In the genomic region with DNA sequence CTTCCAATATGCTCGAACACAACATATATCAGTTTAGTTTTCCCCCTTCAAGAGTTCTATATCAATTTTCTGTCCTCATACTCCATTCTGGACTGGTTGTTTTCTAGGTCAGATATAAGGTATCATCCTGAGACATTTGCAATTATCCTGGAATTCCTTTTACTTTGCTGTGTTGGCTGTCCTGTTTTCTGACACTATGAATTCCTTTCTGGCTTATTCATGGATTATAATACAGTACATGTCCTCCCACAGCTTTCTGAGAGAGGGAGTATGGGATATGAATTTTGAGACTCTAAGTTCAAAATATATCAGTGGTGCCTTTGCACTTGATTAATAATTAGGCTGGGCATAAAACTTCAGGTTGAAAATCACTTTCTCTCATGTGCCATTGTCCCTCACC, we compare ENCODE assay signal across 23 cellular contexts. TPM values are rescaled to one million over a fixed set of nuclear protein-coding genes. Genes with fewer than 3 reads are reported as not detected.
DNase-seq lines count a peak whose midpoint lies in the region; ATAC-seq, FAIRE-seq and TF ChIP-seq lines count a peak whose summit lies in the region.
"Had no signal": no experiment of that assay in that cellular context is flagged by ENCODE, and none has a peak within 500 bp of the region (broad histone marks: within the 10 kb centered on the region; RNA-seq: fewer than 3 reads in every experiment).

No MANE protein-coding gene starts in this region.

- CTCF ChIA-PET in mammary epithelial cell (lab: Charles Lee; ENCODE audit: low non-redundant PET) (interaction anchor here (0.7 kb wide), 1 partner anchor 356 kb away, joined by 3 read pairs; no protein-coding TSS in a partner anchor), GM12878 (lab: Yijun Ruan, JAX) (interaction anchor here (0.7 to 1.0 kb wide), 3 partner anchors 9 to 12 kb away, joined by 3 to 4 read pairs (median 4); no protein-coding TSS in a partner anchor)

- no TSS peak for BruUV-seq in mammary epithelial cell (replicated peaks; lab: Mats Ljungman, UMichigan)
- BruUV-seq in GM12878 (replicated peaks; lab: Mats Ljungman, UMichigan), result TSS peak; percentile 26

- H3K4me1 ChIP-seq in mammary epithelial cell (ENCODE audit: insufficient read depth, low read length), result peaks cover 7% of the 10 kb centered on the region
- H3K4me1 ChIP-seq in breast epithelium, result no peaks in the 10 kb centered on the region
- peaks cover 7% of the 10 kb centered on the region; the same call in 1 of the 2 replicates for H3K4me1 ChIP-seq in GM12878 (ENCODE audit: control insufficient read depth, insufficient read depth, low read length)
- H3K4me1 ChIP-seq in keratinocyte (ENCODE audit: control insufficient read depth, extremely low read depth, insufficient read depth, low read length), result peaks cover 7% of the 10 kb centered on the region

- intact Hi-C loops in mammary epithelial cell (cut with micrococcal nuclease), result no loop called here
- intact Hi-C loops in breast epithelium (cut with DNase I; ENCODE audit: low total_unique reads), result no loop called here
- intact Hi-C loops in GM12878 (cut with micrococcal nuclease; ENCODE audit: unreplicated experiment), result no loop called here

- FAIRE-seq in GM12878 (lab: Jason Lieb, UNC) (no peak), keratinocyte (lab: Jason Lieb, UNC) (no peak)
- FAIRE-seq: K562 had no signal

- H3K4me3 Mint-ChIP-seq in type B pancreatic cell, result no peak overlapping the region
- H3K4me3 Mint-ChIP-seq: stimulated activated effector memory CD8-positive, alpha-beta T cell treated with anti-CD3 and anti-CD28 coated beads, Interleukin-12 subunit alpha, Interleukin-12 subunit beta, amount 100 ng/mL, for 72 hours; T-helper 1 cell treated with Interleukin-12 subunit alpha and Interleukin-12 subunit beta and Interleukin-4 antibody, amounts not matched to agents 30 μg/mL and 1 μg/mL, for 36 hours had no signal

- TF ChIP-seq RAD21 in GM12878 (IDR thresholded peaks at IDR 0.05; ENCODE audit: insufficient read depth, low read depth, low read length), result no peak

- H3K27ac ChIP-seq in mammary epithelial cell (ENCODE audit: insufficient read depth, low read depth, low read length) (no peak overlapping the region), breast epithelium (no peak overlapping the region), GM12878 (ENCODE audit: control insufficient read depth, insufficient read depth) (no peak overlapping the region), keratinocyte (ENCODE audit: control insufficient read depth, insufficient read depth, low read length) (no peak overlapping the region)
- H3K27ac ChIP-seq: 22Rv1, epithelial cell of prostate, heart right ventricle had no signal

- no peaks in the 10 kb centered on the region for H3K27me3 Mint-ChIP-seq in type B pancreatic cell

- TF ChIP-seq POLR2A in breast epithelium (IDR thresholded peaks at IDR 0.05) (no peak), GM12878 (IDR thresholded peaks at IDR 0.05; ENCODE audit: low read depth, low read length) (no peak)

- 95% methylated on average over 1 of the region's 1 CpG for WGBS in mammary epithelial cell (ENCODE audit: low coverage, missing lambda C conversion rate)
- WGBS in GM12878 (ENCODE audit: insufficient coverage, insufficient replicate concordance, low lambda C conversion rate, missing lambda C conversion rate), result 100% methylated on average over 1 of the region's 1 CpG

- POLR2A ChIA-PET in GM12878 (lab: Charles Lee), result interaction anchor here (0.5 to 1.4 kb wide), 2 partner anchors 9 to 13 kb away, joined by 3 to 4 read pairs; no protein-coding TSS in a partner anchor

- no peaks in the 10 kb centered on the region for H3K79me2 ChIP-seq in mammary epithelial cell (ENCODE audit: insufficient read depth, low read length)
- H3K79me2 ChIP-seq in GM12878 (ENCODE audit: control insufficient read depth, insufficient read depth, low read length), result no peaks in the 10 kb centered on the region
- H3K79me2 ChIP-seq in keratinocyte (ENCODE audit: control insufficient read depth, insufficient read depth, low read length), result no peaks in the 10 kb centered on the region

- H3K36me3 ChIP-seq in mammary epithelial cell (ENCODE audit: insufficient read depth, low read length) (no peaks in the 10 kb centered on the region), breast epithelium (no peaks in the 10 kb centered on the region), GM12878 (ENCODE audit: control insufficient read depth in 2 of 2, insufficient read depth in 2 of 2, low read length in 1 of 2) (peaks cover 3 to 6% of the 10 kb centered on the region in 2 experiments; a peak in 3 of 4 replicates), keratinocyte (ENCODE audit: control insufficient read depth in 2 of 2, extremely low read depth in 1 of 2, insufficient read depth in 2 of 2, low read length in 2 of 2) (no peaks in the 10 kb centered on the region)

- RAD21 ChIA-PET in GM12878 (lab: Charles Lee; ENCODE audit: unreplicated experiment), result no interaction called here

- TF ChIP-seq EP300 in GM12878 (IDR thresholded peaks at IDR 0.05; ENCODE audit: borderline replicate concordance in 1 of 2, control insufficient read depth in 1 of 2, low read depth in 2 of 2, low read length in 2 of 2), result no peak

- H3K4me1 Mint-ChIP-seq in type B pancreatic cell (ENCODE audit: unreplicated experiment), result no peaks in the 10 kb centered on the region

- H3K27me3 ChIP-seq in mammary epithelial cell (ENCODE audit: insufficient read depth, low read length), result no peaks in the 10 kb centered on the region
- H3K27me3 ChIP-seq in breast epithelium, result no peaks in the 10 kb centered on the region
- H3K27me3 ChIP-seq in GM12878 (replicated peaks in 1 of 2; ENCODE audit: control insufficient read depth in 2 of 2, insufficient read depth in 2 of 2, low read length in 1 of 2), result no peaks in the 10 kb centered on the region
- no peaks in the 10 kb centered on the region for H3K27me3 ChIP-seq in keratinocyte (ENCODE audit: control insufficient read depth, extremely low read depth, insufficient read depth, low read length)
- H3K27me3 ChIP-seq: heart right ventricle, tibial nerve had no signal

- in situ Hi-C loops in mammary epithelial cell (cut with MboI; ENCODE audit: low sequenced_read_pairs in 2 of 2), result no loop called here
- in situ Hi-C loops in GM12878 (cut with MboI), result no loop called here

- H3K36me3 Mint-ChIP-seq in type B pancreatic cell, result peaks cover 15% of the 10 kb centered on the region

- no peak overlapping the region for H3K4me3 ChIP-seq in mammary epithelial cell (replicated peaks in 1 of 3; ENCODE audit: insufficient read depth in 1 of 3, low read depth in 2 of 3, low read length in 3 of 3)
- H3K4me3 ChIP-seq in breast epithelium, result no peak overlapping the region
- H3K4me3 ChIP-seq in GM12878, result no peak overlapping the region
- H3K4me3 ChIP-seq in keratinocyte (ENCODE audit: control insufficient read depth in 2 of 3, extremely low read depth in 1 of 3, insufficient read depth in 2 of 3, low read depth in 1 of 3, low read length in 3 of 3), result no peak overlapping the region
- H3K4me3 ChIP-seq: heart right ventricle, K562, tibial nerve had no signal

- H3K27ac Mint-ChIP-seq in type B pancreatic cell, result no peak overlapping the region
- H3K27ac Mint-ChIP-seq: stimulated activated effector memory CD8-positive, alpha-beta T cell treated with anti-CD3 and anti-CD28 coated beads, Interleukin-12 subunit alpha, Interleukin-12 subunit beta, amount 100 ng/mL, for 72 hours; T-helper 1 cell treated with Interleukin-12 subunit alpha and Interleukin-12 subunit beta and Interleukin-4 antibody, amounts not matched to agents 30 μg/mL and 1 μg/mL, for 36 hours had no signal

- SMC1A ChIA-PET in GM12878 (lab: Charles Lee; ENCODE audit: uncharacterized antibody, unreplicated experiment), result interaction anchor here (0.9 to 1.6 kb wide), 2 partner anchors 13 to 64 kb away, joined by 3 read pairs; no protein-coding TSS in a partner anchor

- ATAC-seq in GM12878, result no peak
- no peak for ATAC-seq in HG02870 (IDR thresholded peaks at IDR 0.05; ENCODE audit: unreplicated experiment)
- ATAC-seq: activated CD4-positive, CD25-positive, alpha-beta regulatory T cell treated with anti-CD3 and anti-CD28 coated beads, Interleukin-2, amount 50 U/mL, for 24 hours; heart right ventricle; K562; stimulated activated effector memory CD8-positive, alpha-beta T cell treated with anti-CD3 and anti-CD28 coated beads, Interleukin-12 subunit alpha, Interleukin-12 subunit beta, amount 100 ng/mL, for 72 hours had no signal

- no peaks in the 10 kb centered on the region for H3K9me3 Mint-ChIP-seq in type B pancreatic cell
- H3K9me3 Mint-ChIP-seq: stimulated activated effector memory CD8-positive, alpha-beta T cell treated with anti-CD3 and anti-CD28 coated beads, Interleukin-12 subunit alpha, Interleukin-12 subunit beta, amount 100 ng/mL, for 72 hours; T-helper 1 cell treated with Interleukin-12 subunit alpha and Interleukin-12 subunit beta and Interleukin-4 antibody, amounts not matched to agents 30 μg/mL and 1 μg/mL, for 36 hours had no signal

- H4K20me1 ChIP-seq in mammary epithelial cell (ENCODE audit: insufficient read depth, low read length), result no peaks in the 10 kb centered on the region
- no peaks in the 10 kb centered on the region for H4K20me1 ChIP-seq in GM12878 (ENCODE audit: control insufficient read depth, insufficient read depth)
- no peaks in the 10 kb centered on the region for H4K20me1 ChIP-seq in keratinocyte (ENCODE audit: control insufficient read depth, extremely low read depth, insufficient read depth, low read length)

- DNase-seq in mammary epithelial cell, result no peak
- DNase-seq in breast epithelium (ENCODE audit: low spot score in 2 of 2), result no peak
- DNase-seq in GM12878 (ENCODE audit: low read depth, low spot score), result no peak
- DNase-seq in keratinocyte (ENCODE audit: low read depth, low spot score), result no peak
- DNase-seq in type B pancreatic cell (ENCODE audit: extremely low spot score, unreplicated experiment), result no peak
- DNase-seq in OCI-M2 (lab: John Stamatoyannopoulos, UW; ENCODE audit: unreplicated experiment), result no peak
- no peak for DNase-seq in NCI-H2171 (lab: John Stamatoyannopoulos, UW)
- DNase-seq: amygdala, cortex of kidney, heart right ventricle, midbrain, NCI-H1417, NCI-H2171 treated with DMSO at 0.1 percent for 48 hours, NCI-H82, nucleus accumbens had no signal

- no peaks in the 10 kb centered on the region for H3K9me1 ChIP-seq in keratinocyte (ENCODE audit: control insufficient read depth, extremely low read depth, insufficient read depth, low read length)

- H3K4me2 ChIP-seq in mammary epithelial cell (ENCODE audit: insufficient read depth, low read depth, low read length) (no peak overlapping the region), GM12878 (ENCODE audit: control insufficient read depth, insufficient read depth) (no peak overlapping the region), keratinocyte (ENCODE audit: control insufficient read depth, extremely low read depth, insufficient read depth, low read depth, low read length) (no peak overlapping the region)

- no peaks in the 10 kb centered on the region for H3K9me3 ChIP-seq in mammary epithelial cell (replicated peaks; ENCODE audit: insufficient read depth, low read length)
- H3K9me3 ChIP-seq in breast epithelium, result no peaks in the 10 kb centered on the region
- no peaks in the 10 kb centered on the region for H3K9me3 ChIP-seq in GM12878 (replicated peaks; ENCODE audit: control insufficient read depth, insufficient read depth, low read length)
- no peaks in the 10 kb centered on the region for H3K9me3 ChIP-seq in keratinocyte (ENCODE audit: control insufficient read depth, low read depth, low read length)
- H3K9me3 ChIP-seq: heart right ventricle, tibial nerve had no signal

- dilution Hi-C loops in mammary epithelial cell (cut with HindIII; ENCODE audit: low sequenced_read_pairs), result no loop called here
- dilution Hi-C loops in keratinocyte (cut with MboI; ENCODE audit: extremely low pct_ligation_motif_present, low sequenced_read_pairs), result no loop called here

- H3K9ac ChIP-seq in mammary epithelial cell (ENCODE audit: insufficient read depth, low read length) (no peak overlapping the region), GM12878 (ENCODE audit: control insufficient read depth, insufficient read depth, low read length) (no peak overlapping the region), keratinocyte (ENCODE audit: control insufficient read depth, extremely low read depth, insufficient read depth, low read length) (no peak overlapping the region)

- H2AFZ ChIP-seq in mammary epithelial cell (ENCODE audit: low read depth, low read length) (peak overlapping the region; percentile 21), GM12878 (ENCODE audit: control insufficient read depth, low read depth, low read length) (no peak overlapping the region), keratinocyte (ENCODE audit: control insufficient read depth, low read length) (peak overlapping the region; percentile 22)

- TF ChIP-seq CTCF in mammary epithelial cell (conservative IDR thresholded peaks at IDR 0.05 in 1 of 2, IDR thresholded peaks at IDR 0.05 in 1 of 2; ENCODE audit: extremely low read depth in 1 of 2, insufficient read depth in 1 of 2, low read depth in 1 of 2, low read length in 2 of 2) (no peak), breast epithelium (IDR thresholded peaks at IDR 0.05) (no peak), GM12878 (IDR thresholded peaks at IDR 0.05 in 2 of 3, conservative IDR thresholded peaks at IDR 0.05 in 1 of 3; ENCODE audit: control insufficient read depth in 2 of 3, extremely low read depth in 1 of 3, insufficient read depth in 1 of 3, low read depth in 3 of 3, low read length in 3 of 3) (no peak), keratinocyte (optimal IDR thresholded peaks at IDR 0.05 in 1 of 3, IDR thresholded peaks at IDR 0.05 in 1 of 3, conservative IDR thresholded peaks at IDR 0.05 in 1 of 3; ENCODE audit: extremely low read depth in 1 of 3, insufficient read depth in 2 of 3, low read length in 3 of 3) (no peak), type B pancreatic cell (conservative IDR thresholded peaks at IDR 0.05) (no peak)

RNA-seq across cellular contexts. Expression of gene PHTF1, which starts 11.9 kb away (rescaled TPM):
- 10 to 100 TPM; 16.6 to 21.0 TPM for total RNA-seq in mammary epithelial cell
- polyA plus RNA-seq in mammary epithelial cell, result 8.0 TPM
- polyA minus RNA-seq in mammary epithelial cell, result 12.2 TPM
- 10 to 100 TPM; 13.8 to 18.4 (median 16.4) TPM for total RNA-seq in breast epithelium
- 83.8 and 83.9 TPM in 2 replicates for total RNA-seq in GM12878 (2013; cell fraction: nucleolus; rRNA removed)
- 22.1 and 24.6 TPM in 2 replicates for total RNA-seq in GM12878 (2014; rRNA removed)
- 25.5 and 25.6 TPM in 2 replicates for total RNA-seq in GM12878 (2014; rRNA removed; fragmentation: Illumina TruSeq; extraction: Trizol)
- total RNA-seq in GM12878 (2021), result 20.3 and 26.9 TPM in 2 replicates
- polyA plus RNA-seq in GM12878 (2011; ENCODE audit: low read depth), result 12.2 TPM
- 26.1 and 42.4 TPM in 2 replicates for polyA plus RNA-seq in GM12878 (2011; rRNA removed)
- polyA plus RNA-seq in GM12878 (2011; cell fraction: cytosol; rRNA removed), result 14.3 and 14.5 TPM in 2 replicates
- 30.9 and 34.2 TPM in 2 replicates for polyA plus RNA-seq in GM12878 (2011; cell fraction: nucleus; rRNA removed)
- 14.3 and 15.0 TPM in 2 replicates for polyA plus RNA-seq in GM12878 (2012)
- polyA plus RNA-seq in GM12878 (2014; fragmentation: Illumina TruSeq; extraction: Trizol), result 19.6 and 25.9 TPM in 2 replicates
- 10 to 100 TPM in 1 of 2 experiments, 1 to 10 TPM in 1; 7.8 to 12.6 TPM for polyA plus RNA-seq in GM12878 (2014; fragmentation: Nextera tagmentation; extraction: Ambion mirVana)
- 19.6 and 22.7 TPM in 2 replicates for polyA plus RNA-seq in GM12878 (2014; rRNA removed)
- 10 to 100 TPM; 28.8 to 37.6 TPM for polyA plus RNA-seq in GM12878 (2016; fragmentation: Nextera tagmentation; extraction: Ambion mirVana)
- polyA minus RNA-seq in GM12878 (2011; rRNA and poly(A)+ RNA removed), result 24.4 and 30.8 TPM in 2 replicates
- 7.8 and 10.3 TPM in 2 replicates for polyA minus RNA-seq in GM12878 (2011; cell fraction: cytosol; rRNA and poly(A)+ RNA removed)
- 32.9 and 58.7 TPM in 2 replicates for polyA minus RNA-seq in GM12878 (2011; cell fraction: nucleus; rRNA and poly(A)+ RNA removed)
- polyA plus RNA-seq in keratinocyte, result 4.4 to 6.8 TPM (median 5.1 TPM) in 3 replicates
- polyA plus RNA-seq in keratinocyte (2011; ENCODE audit: low read depth), result 1.7 TPM
- 3.3 and 4.1 TPM in 2 replicates for polyA plus RNA-seq in keratinocyte (2011; cell fraction: cytosol; rRNA removed)
- polyA plus RNA-seq in keratinocyte (2011; cell fraction: nucleus; rRNA removed), result 5.5 and 5.8 TPM in 2 replicates
- polyA plus RNA-seq in keratinocyte (2012; ENCODE audit: low replicate concordance), result 2.1 and 8.9 TPM in 2 replicates
- polyA minus RNA-seq in keratinocyte, result 4.3 to 5.9 TPM (median 4.5 TPM) in 3 replicates
- 5.4 TPM for polyA minus RNA-seq in keratinocyte (2011; cell fraction: cytosol; rRNA and poly(A)+ RNA removed)
- polyA minus RNA-seq in keratinocyte (2011; cell fraction: nucleus; rRNA and poly(A)+ RNA removed), result 8.0 and 9.9 TPM in 2 replicates
- 17.7 and 27.1 TPM in 2 replicates for total RNA-seq in type B pancreatic cell (ENCODE audit: low replicate concordance)
